2 cellular contexts compared by ENCODE assay signal in genomic region chr18:8868276-8868675, GRCh38.
TF ChIP-seq lines count a peak whose summit lies in the region.

No MANE protein-coding gene starts in this region.

TF ChIP-seq in GM23338, 12 proteins besides CTCF, POLR2A, EP300 and RAD21 (continued from another document):
- no peak for TF ChIP-seq ZNF462 (CRISPR knock-in tag; IDR thresholded peaks at IDR 0.05)
- TF ChIP-seq REST (IDR thresholded peaks at IDR 0.05; ENCODE audit: unreplicated experiment), result no peak
- TF ChIP-seq EZH2phosphoT487 (IDR thresholded peaks at IDR 0.05; ENCODE audit: unreplicated experiment), result no peak
- TF ChIP-seq STAT1 (IDR thresholded peaks at IDR 0.05; ENCODE audit: unreplicated experiment), result no peak
- no peak for TF ChIP-seq ETS1 (IDR thresholded peaks at IDR 0.05)
- no peak for TF ChIP-seq JUNB (IDR thresholded peaks at IDR 0.05; ENCODE audit: unreplicated experiment)
- TF ChIP-seq EZH2 (IDR thresholded peaks at IDR 0.05; ENCODE audit: low read depth, unreplicated experiment), result no peak

TF ChIP-seq in IMR-90, 13 proteins besides CTCF, POLR2A, EP300 and RAD21 (continued from another document):
- TF ChIP-seq MAZ (IDR thresholded peaks at IDR 0.05; ENCODE audit: borderline replicate concordance, low read depth, low read length), result no peak
